ENCODE assay signal across 10 cellular contexts in the genomic region with DNA sequence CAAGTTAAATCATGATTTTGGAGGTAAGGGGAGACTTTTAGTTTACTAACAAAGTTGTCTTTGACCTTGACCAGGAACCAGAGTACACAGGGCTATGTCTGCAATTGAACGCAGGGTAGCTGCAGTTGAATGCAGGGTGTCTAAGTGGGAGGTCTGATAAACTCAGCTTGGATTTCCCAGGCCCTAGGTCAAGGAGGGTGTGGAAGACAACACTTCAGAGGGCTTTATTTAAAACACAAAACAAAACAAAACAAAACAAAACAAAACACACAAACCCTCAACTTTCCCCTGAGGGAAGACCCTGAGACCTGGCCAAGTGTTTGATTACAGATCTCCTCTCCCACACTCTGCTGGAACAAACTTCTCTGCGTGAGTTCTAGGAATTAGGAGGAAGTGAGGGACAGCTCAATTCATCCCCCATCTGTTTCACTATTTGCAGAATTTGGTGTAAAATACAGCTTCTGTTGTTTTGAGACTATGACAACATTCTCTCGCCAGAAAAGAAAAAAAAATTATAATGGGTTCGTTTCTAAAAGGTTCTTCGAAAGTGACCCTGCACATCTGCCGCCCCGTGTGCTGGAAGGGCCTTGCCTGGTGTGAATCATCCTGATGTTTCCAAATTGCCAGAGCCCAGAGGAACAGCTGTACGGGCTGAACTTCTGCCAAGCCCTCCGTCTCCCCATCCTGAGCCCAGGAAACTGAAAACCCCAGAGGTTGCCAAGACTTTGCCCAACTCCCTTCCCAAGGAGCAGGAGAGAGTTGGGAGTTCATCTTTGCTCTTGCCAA.
DNase-seq lines count a peak whose midpoint lies in the region; ATAC-seq and TF ChIP-seq lines count a peak whose summit lies in the region.
"Had no signal": no experiment of that assay in that cellular context is flagged by ENCODE, and none has a peak within 500 bp of the region (broad histone marks: within the 10 kb centered on the region; RNA-seq: fewer than 3 reads in every experiment).

No MANE protein-coding gene starts in this region.

- TF ChIP-seq POLR2A in ovary (IDR thresholded peaks at IDR 0.05), result no peak

- intact Hi-C loops in ovary (cut with DNase I), result no loop called here

- no peaks in the 10 kb centered on the region for H3K9me3 ChIP-seq in ovary
- H3K9me3 ChIP-seq: BLaER1 had no signal

- H3K27me3 ChIP-seq in ovary, result no peaks in the 10 kb centered on the region
- H3K27me3 ChIP-seq: BLaER1 had no signal

- H3K4me1 ChIP-seq in ovary (ENCODE audit: insufficient read depth), result peaks cover 9% of the 10 kb centered on the region

- H3K4me3 ChIP-seq in fibroblast of pulmonary artery (replicated peaks; ENCODE audit: low read depth, low read length), result no peak overlapping the region
- H3K4me3 ChIP-seq in ovary, result no peak overlapping the region
- H3K4me3 ChIP-seq: BLaER1 had no signal

- H3K36me3 ChIP-seq in ovary, result no peaks in the 10 kb centered on the region
- H3K36me3 ChIP-seq: BLaER1 had no signal

- 3 to 6% (median 6%) methylated on average over 9 of the region's 9 CpGs for WGBS in ovary, 3 donors

- peak; percentile 42 for DNase-seq in AG09319 (ENCODE audit: extremely low read depth, low read depth)
- DNase-seq in NCI-H69 (lab: John Stamatoyannopoulos, UW), result peak; percentile 95
- DNase-seq in fibroblast of pulmonary artery (ENCODE audit: low read depth), result peak; percentile 85
- peak; percentile 89 to 94 (median 91) for DNase-seq in ovary
- no peak for DNase-seq in NCI-H1048 (lab: John Stamatoyannopoulos, UW)
- no peak for DNase-seq in NCI-H2029 treated with DMSO at 0.1 percent for 48 hours (lab: John Stamatoyannopoulos, UW)
- DNase-seq: NCI-H1694 treated with DMSO at 0.1 percent for 48 hours had no signal

- TF ChIP-seq CTCF in AG09319 (IDR thresholded peaks at IDR 0.05; ENCODE audit: low read depth, low read length) (no peak), fibroblast of pulmonary artery (IDR thresholded peaks at IDR 0.05; ENCODE audit: low read length, missing control alignments) (no peak), ovary (IDR thresholded peaks at IDR 0.05) (no peak)

- ATAC-seq in HG03175 (IDR thresholded peaks at IDR 0.05; ENCODE audit: unreplicated experiment) (no peak), GM19455 (IDR thresholded peaks at IDR 0.05; ENCODE audit: unreplicated experiment) (no peak)

- H3K27ac ChIP-seq in ovary, result peak overlapping the region in 1 of 2 donors; percentile 40

- no peak for TF ChIP-seq EP300 in ovary (IDR thresholded peaks at IDR 0.05)

Comparison
In these comparisons a context has a peak if more than half of its experiments do, and no peak if none do; other contexts are left out.
1. DNase-seq: peak in AG09319 (single experiment), NCI-H69 (single experiment), fibroblast of pulmonary artery (single experiment) and ovary (5 of 5); none in NCI-H1048 (single experiment) and NCI-H2029 treated with DMSO at 0.1 percent for 48 hours (single experiment).